ENCODE assay signal across 1 cellular context in the genomic region with DNA sequence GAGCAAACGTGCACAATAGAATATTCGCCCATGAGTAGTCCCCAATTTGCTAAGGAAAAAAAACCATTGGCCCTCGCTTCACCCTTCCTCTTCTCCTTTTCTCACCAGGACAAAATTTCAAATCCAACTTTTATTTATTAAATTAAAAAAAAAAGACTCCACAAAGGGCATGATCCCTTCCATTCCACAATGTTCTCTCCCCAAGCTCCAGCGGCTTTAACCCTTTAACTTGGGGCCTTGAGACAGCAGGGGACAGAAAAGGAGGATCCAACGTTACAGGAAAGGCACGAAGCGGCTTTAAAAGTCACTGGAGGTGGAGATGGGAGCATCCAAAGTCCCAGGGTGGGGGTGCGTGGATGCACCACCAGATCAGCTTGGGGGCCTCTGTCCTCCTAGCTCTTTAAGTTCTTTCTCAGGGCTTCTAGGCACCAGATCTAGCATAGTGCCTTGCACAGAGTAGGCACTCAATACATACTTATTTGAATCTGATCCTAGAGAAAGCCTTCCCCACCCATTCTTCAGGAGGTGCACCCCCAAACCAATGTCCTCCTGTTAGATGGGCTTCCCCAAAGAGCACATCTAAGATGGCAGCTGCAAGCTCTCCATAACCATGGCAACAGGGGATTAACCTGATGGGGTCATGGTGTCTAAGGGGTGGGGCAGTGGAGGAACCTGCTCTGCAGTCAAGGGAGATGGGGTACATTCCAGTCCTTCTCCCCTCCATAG.
TF ChIP-seq lines count a peak whose summit lies in the region.

No MANE protein-coding gene starts in this region.

TF ChIP-seq in WTC11, 78 proteins besides CTCF, POLR2A, EP300 and RAD21:
- TF ChIP-seq, protein P1, sequence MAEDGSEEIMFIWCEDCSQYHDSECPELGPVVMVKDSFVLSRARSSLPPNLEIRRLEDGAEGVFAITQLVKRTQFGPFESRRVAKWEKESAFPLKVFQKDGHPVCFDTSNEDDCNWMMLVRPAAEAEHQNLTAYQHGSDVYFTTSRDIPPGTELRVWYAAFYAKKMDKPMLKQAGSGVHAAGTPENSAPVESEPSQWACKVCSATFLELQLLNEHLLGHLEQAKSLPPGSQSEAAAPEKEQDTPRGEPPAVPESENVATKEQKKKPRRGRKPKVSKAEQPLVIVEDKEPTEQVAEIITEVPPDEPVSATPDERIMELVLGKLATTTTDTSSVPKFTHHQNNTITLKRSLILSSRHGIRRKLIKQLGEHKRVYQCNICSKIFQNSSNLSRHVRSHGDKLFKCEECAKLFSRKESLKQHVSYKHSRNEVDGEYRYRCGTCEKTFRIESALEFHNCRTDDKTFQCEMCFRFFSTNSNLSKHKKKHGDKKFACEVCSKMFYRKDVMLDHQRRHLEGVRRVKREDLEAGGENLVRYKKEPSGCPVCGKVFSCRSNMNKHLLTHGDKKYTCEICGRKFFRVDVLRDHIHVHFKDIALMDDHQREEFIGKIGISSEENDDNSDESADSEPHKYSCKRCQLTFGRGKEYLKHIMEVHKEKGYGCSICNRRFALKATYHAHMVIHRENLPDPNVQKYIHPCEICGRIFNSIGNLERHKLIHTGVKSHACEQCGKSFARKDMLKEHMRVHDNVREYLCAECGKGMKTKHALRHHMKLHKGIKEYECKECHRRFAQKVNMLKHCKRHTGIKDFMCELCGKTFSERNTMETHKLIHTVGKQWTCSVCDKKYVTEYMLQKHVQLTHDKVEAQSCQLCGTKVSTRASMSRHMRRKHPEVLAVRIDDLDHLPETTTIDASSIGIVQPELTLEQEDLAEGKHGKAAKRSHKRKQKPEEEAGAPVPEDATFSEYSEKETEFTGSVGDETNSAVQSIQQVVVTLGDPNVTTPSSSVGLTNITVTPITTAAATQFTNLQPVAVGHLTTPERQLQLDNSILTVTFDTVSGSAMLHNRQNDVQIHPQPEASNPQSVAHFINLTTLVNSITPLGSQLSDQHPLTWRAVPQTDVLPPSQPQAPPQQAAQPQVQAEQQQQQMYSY (CRISPR knock-in tag; IDR thresholded peaks at IDR 0.05), result no peak
- TF ChIP-seq RELA (CRISPR knock-in tag; IDR thresholded peaks at IDR 0.05; ENCODE audit: borderline replicate concordance) (no peak), GTF2I (CRISPR knock-in tag; conservative IDR thresholded peaks at IDR 0.05) (no peak), SOX15 (CRISPR knock-in tag; IDR thresholded peaks at IDR 0.05) (no peak), TEAD1 (CRISPR knock-in tag; IDR thresholded peaks at IDR 0.05) (no peak), TP53 (CRISPR knock-in tag; IDR thresholded peaks at IDR 0.05) (no peak), GABPB1 (CRISPR knock-in tag; IDR thresholded peaks at IDR 0.05) (no peak), ZBTB21 (CRISPR knock-in tag; IDR thresholded peaks at IDR 0.05; ENCODE audit: borderline replicate concordance) (no peak), MYBL2 (CRISPR knock-in tag; IDR thresholded peaks at IDR 0.05) (no peak), ZNF671 (CRISPR knock-in tag; IDR thresholded peaks at IDR 0.05) (no peak), HMGA2 (CRISPR knock-in tag; IDR thresholded peaks at IDR 0.05) (no peak)
- TF ChIP-seq, protein P2, sequence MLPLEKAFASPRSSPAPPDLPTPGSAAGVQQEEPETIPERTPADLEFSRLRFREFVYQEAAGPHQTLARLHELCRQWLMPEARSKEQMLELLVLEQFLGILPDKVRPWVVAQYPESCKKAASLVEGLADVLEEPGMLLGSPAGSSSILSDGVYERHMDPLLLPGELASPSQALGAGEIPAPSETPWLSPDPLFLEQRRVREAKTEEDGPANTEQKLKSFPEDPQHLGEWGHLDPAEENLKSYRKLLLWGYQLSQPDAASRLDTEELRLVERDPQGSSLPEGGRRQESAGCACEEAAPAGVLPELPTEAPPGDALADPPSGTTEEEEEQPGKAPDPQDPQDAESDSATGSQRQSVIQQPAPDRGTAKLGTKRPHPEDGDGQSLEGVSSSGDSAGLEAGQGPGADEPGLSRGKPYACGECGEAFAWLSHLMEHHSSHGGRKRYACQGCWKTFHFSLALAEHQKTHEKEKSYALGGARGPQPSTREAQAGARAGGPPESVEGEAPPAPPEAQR (CRISPR knock-in tag; IDR thresholded peaks at IDR 0.05), result no peak
- TF ChIP-seq, protein P3, sequence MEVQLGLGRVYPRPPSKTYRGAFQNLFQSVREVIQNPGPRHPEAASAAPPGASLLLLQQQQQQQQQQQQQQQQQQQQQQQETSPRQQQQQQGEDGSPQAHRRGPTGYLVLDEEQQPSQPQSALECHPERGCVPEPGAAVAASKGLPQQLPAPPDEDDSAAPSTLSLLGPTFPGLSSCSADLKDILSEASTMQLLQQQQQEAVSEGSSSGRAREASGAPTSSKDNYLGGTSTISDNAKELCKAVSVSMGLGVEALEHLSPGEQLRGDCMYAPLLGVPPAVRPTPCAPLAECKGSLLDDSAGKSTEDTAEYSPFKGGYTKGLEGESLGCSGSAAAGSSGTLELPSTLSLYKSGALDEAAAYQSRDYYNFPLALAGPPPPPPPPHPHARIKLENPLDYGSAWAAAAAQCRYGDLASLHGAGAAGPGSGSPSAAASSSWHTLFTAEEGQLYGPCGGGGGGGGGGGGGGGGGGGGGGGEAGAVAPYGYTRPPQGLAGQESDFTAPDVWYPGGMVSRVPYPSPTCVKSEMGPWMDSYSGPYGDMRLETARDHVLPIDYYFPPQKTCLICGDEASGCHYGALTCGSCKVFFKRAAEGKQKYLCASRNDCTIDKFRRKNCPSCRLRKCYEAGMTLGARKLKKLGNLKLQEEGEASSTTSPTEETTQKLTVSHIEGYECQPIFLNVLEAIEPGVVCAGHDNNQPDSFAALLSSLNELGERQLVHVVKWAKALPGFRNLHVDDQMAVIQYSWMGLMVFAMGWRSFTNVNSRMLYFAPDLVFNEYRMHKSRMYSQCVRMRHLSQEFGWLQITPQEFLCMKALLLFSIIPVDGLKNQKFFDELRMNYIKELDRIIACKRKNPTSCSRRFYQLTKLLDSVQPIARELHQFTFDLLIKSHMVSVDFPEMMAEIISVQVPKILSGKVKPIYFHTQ (CRISPR knock-in tag; IDR thresholded peaks at IDR 0.05), result no peak
- TF ChIP-seq, protein P4, sequence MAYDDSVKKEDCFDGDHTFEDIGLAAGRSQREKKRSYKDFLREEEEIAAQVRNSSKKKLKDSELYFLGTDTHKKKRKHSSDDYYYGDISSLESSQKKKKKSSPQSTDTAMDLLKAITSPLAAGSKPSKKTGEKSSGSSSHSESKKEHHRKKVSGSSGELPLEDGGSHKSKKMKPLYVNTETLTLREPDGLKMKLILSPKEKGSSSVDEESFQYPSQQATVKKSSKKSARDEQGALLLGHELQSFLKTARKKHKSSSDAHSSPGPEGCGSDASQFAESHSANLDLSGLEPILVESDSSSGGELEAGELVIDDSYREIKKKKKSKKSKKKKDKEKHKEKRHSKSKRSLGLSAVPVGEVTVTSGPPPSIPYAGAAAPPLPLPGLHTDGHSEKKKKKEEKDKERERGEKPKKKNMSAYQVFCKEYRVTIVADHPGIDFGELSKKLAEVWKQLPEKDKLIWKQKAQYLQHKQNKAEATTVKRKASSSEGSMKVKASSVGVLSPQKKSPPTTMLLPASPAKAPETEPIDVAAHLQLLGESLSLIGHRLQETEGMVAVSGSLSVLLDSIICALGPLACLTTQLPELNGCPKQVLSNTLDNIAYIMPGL (CRISPR knock-in tag; IDR thresholded peaks at IDR 0.05), result no peak
- TF ChIP-seq, protein P5, sequence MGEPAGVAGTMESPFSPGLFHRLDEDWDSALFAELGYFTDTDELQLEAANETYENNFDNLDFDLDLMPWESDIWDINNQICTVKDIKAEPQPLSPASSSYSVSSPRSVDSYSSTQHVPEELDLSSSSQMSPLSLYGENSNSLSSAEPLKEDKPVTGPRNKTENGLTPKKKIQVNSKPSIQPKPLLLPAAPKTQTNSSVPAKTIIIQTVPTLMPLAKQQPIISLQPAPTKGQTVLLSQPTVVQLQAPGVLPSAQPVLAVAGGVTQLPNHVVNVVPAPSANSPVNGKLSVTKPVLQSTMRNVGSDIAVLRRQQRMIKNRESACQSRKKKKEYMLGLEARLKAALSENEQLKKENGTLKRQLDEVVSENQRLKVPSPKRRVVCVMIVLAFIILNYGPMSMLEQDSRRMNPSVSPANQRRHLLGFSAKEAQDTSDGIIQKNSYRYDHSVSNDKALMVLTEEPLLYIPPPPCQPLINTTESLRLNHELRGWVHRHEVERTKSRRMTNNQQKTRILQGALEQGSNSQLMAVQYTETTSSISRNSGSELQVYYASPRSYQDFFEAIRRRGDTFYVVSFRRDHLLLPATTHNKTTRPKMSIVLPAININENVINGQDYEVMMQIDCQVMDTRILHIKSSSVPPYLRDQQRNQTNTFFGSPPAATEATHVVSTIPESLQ (CRISPR knock-in tag; IDR thresholded peaks at IDR 0.05), result no peak
- TF ChIP-seq, protein P6, sequence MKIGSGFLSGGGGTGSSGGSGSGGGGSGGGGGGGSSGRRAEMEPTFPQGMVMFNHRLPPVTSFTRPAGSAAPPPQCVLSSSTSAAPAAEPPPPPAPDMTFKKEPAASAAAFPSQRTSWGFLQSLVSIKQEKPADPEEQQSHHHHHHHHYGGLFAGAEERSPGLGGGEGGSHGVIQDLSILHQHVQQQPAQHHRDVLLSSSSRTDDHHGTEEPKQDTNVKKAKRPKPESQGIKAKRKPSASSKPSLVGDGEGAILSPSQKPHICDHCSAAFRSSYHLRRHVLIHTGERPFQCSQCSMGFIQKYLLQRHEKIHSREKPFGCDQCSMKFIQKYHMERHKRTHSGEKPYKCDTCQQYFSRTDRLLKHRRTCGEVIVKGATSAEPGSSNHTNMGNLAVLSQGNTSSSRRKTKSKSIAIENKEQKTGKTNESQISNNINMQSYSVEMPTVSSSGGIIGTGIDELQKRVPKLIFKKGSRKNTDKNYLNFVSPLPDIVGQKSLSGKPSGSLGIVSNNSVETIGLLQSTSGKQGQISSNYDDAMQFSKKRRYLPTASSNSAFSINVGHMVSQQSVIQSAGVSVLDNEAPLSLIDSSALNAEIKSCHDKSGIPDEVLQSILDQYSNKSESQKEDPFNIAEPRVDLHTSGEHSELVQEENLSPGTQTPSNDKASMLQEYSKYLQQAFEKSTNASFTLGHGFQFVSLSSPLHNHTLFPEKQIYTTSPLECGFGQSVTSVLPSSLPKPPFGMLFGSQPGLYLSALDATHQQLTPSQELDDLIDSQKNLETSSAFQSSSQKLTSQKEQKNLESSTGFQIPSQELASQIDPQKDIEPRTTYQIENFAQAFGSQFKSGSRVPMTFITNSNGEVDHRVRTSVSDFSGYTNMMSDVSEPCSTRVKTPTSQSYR (CRISPR knock-in tag; IDR thresholded peaks at IDR 0.05), result no peak
